Comparison of ENCODE assay signal across 21 cellular contexts in genomic region chr16:81878529-81878928, GRCh38.
A peak's percentile ranks its signal among the peaks of the same experiment; 100 is the strongest.
DNase-seq lines count a peak whose midpoint lies in the region; ATAC-seq, FAIRE-seq and TF ChIP-seq lines count a peak whose summit lies in the region.
"Had no signal": no experiment of that assay in that cellular context is flagged by ENCODE, and none has a peak within 500 bp of the region (broad histone marks: within the 10 kb centered on the region; RNA-seq: fewer than 3 reads in every experiment).

No MANE protein-coding gene starts in this region.

- H4K91ac ChIP-seq in H9 (ENCODE audit: insufficient read length, low read depth, low read length), result no peak overlapping the region

- H2BK12ac ChIP-seq in H9 (ENCODE audit: insufficient read length, low read depth, low read length), result no peak overlapping the region

- H3K9me2 ChIP-seq in GM23338 (ENCODE audit: insufficient read depth), result no peaks in the 10 kb centered on the region

- H3K14ac ChIP-seq in H9 (ENCODE audit: insufficient read depth, low read length), result no peak overlapping the region

- H3K36me3 Mint-ChIP-seq in GM23338 (ENCODE audit: low read depth) (no peaks in the 10 kb centered on the region), H9 (ENCODE audit: insufficient read depth in 1 of 3, low read depth in 3 of 3) (no peaks in the 10 kb centered on the region)
- no peaks in the 10 kb centered on the region for H3K36me3 Mint-ChIP-seq in activated T-cell treated with anti-CD3 and anti-CD28 coated beads, Interleukin-2, amount 50 U/mL, for 4 hours (ENCODE audit: insufficient read depth)
- H3K36me3 Mint-ChIP-seq: CD8-positive, alpha-beta T cell had no signal

- no peak overlapping the region for H3K9ac ChIP-seq in H9 (ENCODE audit: extremely low read depth, insufficient read length, low read length)
- no peak overlapping the region for H3K9ac ChIP-seq in K562 (ENCODE audit: insufficient read depth in 1 of 2, low read depth in 2 of 2, low read length in 2 of 2)
- H3K9ac ChIP-seq: BLaER1 treated with 17β-estradiol and CSF1 and Interleukin-3, amounts not matched to agents 10 nM and 100 nM had no signal

- no peak for TF ChIP-seq EP300 in K562 (IDR thresholded peaks at IDR 0.05; ENCODE audit: low read length)

- H3K23ac ChIP-seq in H9 (ENCODE audit: insufficient read length, low read depth, low read length), result no peak overlapping the region

- no peak for ATAC-seq in GM23338
- no peak for ATAC-seq in K562
- no peak for ATAC-seq in activated T-cell treated with anti-CD3 and anti-CD28 coated beads, Interleukin-2, amount 50 U/mL, for 4 hours
- ATAC-seq: CD8-positive, alpha-beta T cell had no signal

- no peak overlapping the region for H2AFZ ChIP-seq in GM23338
- H2AFZ ChIP-seq in H9 (ENCODE audit: low read length), result no peak overlapping the region
- no peak overlapping the region for H2AFZ ChIP-seq in K562 (ENCODE audit: low read depth, low read length)

- no peaks in the 10 kb centered on the region for H3K9me3 ChIP-seq in H9 (ENCODE audit: control insufficient read depth, low read depth, low read length)
- no peaks in the 10 kb centered on the region for H3K9me3 ChIP-seq in K562 (replicated peaks; ENCODE audit: control insufficient read depth, insufficient read depth, low read depth, low read length)
- no peaks in the 10 kb centered on the region for H3K9me3 ChIP-seq in BE2C
- H3K9me3 ChIP-seq: BLaER1 treated with 17β-estradiol and CSF1 and Interleukin-3, amounts not matched to agents 10 nM and 100 nM; Caco-2 had no signal

- no peaks in the 10 kb centered on the region for H3K36me3 ChIP-seq in GM23338 (ENCODE audit: insufficient read depth)
- H3K36me3 ChIP-seq in K562 (ENCODE audit: control insufficient read depth, insufficient read depth, low read length), result no peaks in the 10 kb centered on the region
- no peaks in the 10 kb centered on the region for H3K36me3 ChIP-seq in BE2C

- peaks cover 33% of the 10 kb centered on the region for H3K4me1 ChIP-seq in GM23338 (ENCODE audit: insufficient read depth)
- peaks cover 22% of the 10 kb centered on the region; the same call in 1 of the 2 replicates for H3K4me1 ChIP-seq in H9 (ENCODE audit: insufficient read depth, low read length)
- H3K4me1 ChIP-seq in K562 (replicated peaks in 1 of 2; ENCODE audit: control insufficient read depth in 2 of 2, insufficient read depth in 2 of 2, low read length in 2 of 2), result 0 out of 5 replicates have a peak, but pooled peaks cover 0 to 5% of the 10 kb centered on the region in 2 experiments
- no peaks in the 10 kb centered on the region for H3K4me1 ChIP-seq in BE2C
- H3K4me1 ChIP-seq: Caco-2 had no signal

- no peak overlapping the region for H2BK15ac ChIP-seq in H9 (ENCODE audit: low read depth, low read length)

- H4K20me1 ChIP-seq in GM23338 (replicated peaks; ENCODE audit: insufficient read depth), result no peaks in the 10 kb centered on the region; the same call in 1 of the 2 replicates
- H4K20me1 ChIP-seq in H9 (ENCODE audit: control insufficient read depth, insufficient read depth, insufficient read length), result peaks cover 2% of the 10 kb centered on the region
- no peaks in the 10 kb centered on the region for H4K20me1 ChIP-seq in K562 (replicated peaks; ENCODE audit: control insufficient read depth, insufficient read depth, low read length)

- POLR2A ChIA-PET in K562 (lab: Yijun Ruan, JAX), result interaction anchor here (0.6 to 1.4 kb wide), 5 partner anchors 9 to 1071 kb away, joined by 3 to 4 read pairs (median 3); no protein-coding TSS in a partner anchor

- H3K4me2 ChIP-seq in GM23338, result peak overlapping the region; percentile 38; the same call in 1 of the 2 replicates
- H3K4me2 ChIP-seq in H9 (ENCODE audit: insufficient read depth, insufficient read length, low read length), result no peak overlapping the region
- H3K4me2 ChIP-seq in K562 (ENCODE audit: insufficient read depth, low read length), result no peak overlapping the region
- H3K4me2 ChIP-seq: BLaER1 treated with 17β-estradiol and CSF1 and Interleukin-3, amounts not matched to agents 10 nM and 100 nM had no signal

- H2BK20ac ChIP-seq in H9 (ENCODE audit: low read depth, low read length, poor library complexity, severe bottlenecking), result no peak overlapping the region

- no peak for TF ChIP-seq POLR2A in K562 (conservative IDR thresholded peaks at IDR 0.05)

- no peak overlapping the region for H2AK5ac ChIP-seq in H9 (ENCODE audit: insufficient read length, low read length)

- H3K27me3 ChIP-seq in GM23338 (ENCODE audit: insufficient read depth), result no peaks in the 10 kb centered on the region
- H3K27me3 ChIP-seq in H9 (ENCODE audit: insufficient read depth, low read length), result no peaks in the 10 kb centered on the region
- H3K27me3 ChIP-seq in K562 (ENCODE audit: control insufficient read depth in 2 of 2, insufficient read depth in 2 of 2, low read length in 2 of 2), result peaks cover 26 to 66% of the 10 kb centered on the region in 2 experiments
- H3K27me3 ChIP-seq in BE2C, result no peaks in the 10 kb centered on the region
- H3K27me3 ChIP-seq: BLaER1 treated with 17β-estradiol and CSF1 and Interleukin-3, amounts not matched to agents 10 nM and 100 nM had no signal

- no peak overlapping the region for H4K5ac ChIP-seq in H9 (ENCODE audit: insufficient read length, low read depth, low read length)

- H3K27ac ChIP-seq in GM23338 (ENCODE audit: low read depth), result no peak overlapping the region
- no peak overlapping the region for H3K27ac ChIP-seq in H9 (ENCODE audit: insufficient read length, low read depth, low read length)
- H3K27ac ChIP-seq in K562 (ENCODE audit: extremely low read depth, low read depth, low read length), result no peak overlapping the region
- H3K27ac ChIP-seq: BLaER1 treated with 17β-estradiol and CSF1 and Interleukin-3, amounts not matched to agents 10 nM and 100 nM; C4-2B had no signal

- no peak overlapping the region for H2BK5ac ChIP-seq in H9 (ENCODE audit: insufficient read length, low read length)

- H3K79me1 ChIP-seq in H9 (ENCODE audit: insufficient read depth, low read depth, low read length, poor library complexity, severe bottlenecking), result no peaks in the 10 kb centered on the region

- no peaks in the 10 kb centered on the region for H3K79me2 ChIP-seq in GM23338 (replicated peaks; ENCODE audit: insufficient read depth)
- H3K79me2 ChIP-seq in H9 (ENCODE audit: insufficient read depth, low read length), result no peaks in the 10 kb centered on the region
- no peaks in the 10 kb centered on the region for H3K79me2 ChIP-seq in K562 (ENCODE audit: control insufficient read depth, insufficient read depth, low read length)

- no peaks in the 10 kb centered on the region for H3K9me1 ChIP-seq in K562 (ENCODE audit: control insufficient read depth, insufficient read depth, low read length)

- no peaks in the 10 kb centered on the region for H3K9me3 Mint-ChIP-seq in GM23338
- H3K9me3 Mint-ChIP-seq in H9, result no peaks in the 10 kb centered on the region
- no peaks in the 10 kb centered on the region for H3K9me3 Mint-ChIP-seq in activated T-cell treated with anti-CD3 and anti-CD28 coated beads, Interleukin-2, amount 50 U/mL, for 4 hours
- H3K9me3 Mint-ChIP-seq: CD4-positive, alpha-beta T cell; CD8-positive, alpha-beta T cell had no signal

- H4K8ac ChIP-seq in H9 (replicated peaks; ENCODE audit: insufficient read length, low read depth, low read length), result no peak overlapping the region

- no CpG with 5 or more reads among the region's 10 CpGs for WGBS in H9 (ENCODE audit: extremely low coverage, insufficient read length, low lambda C conversion rate)
- 2% methylated on average over 10 of the region's 10 CpGs for WGBS in K562 (ENCODE audit: insufficient coverage, low coverage, missing lambda C conversion rate)

- no TSS peak for BruUV-seq in K562 (replicated peaks; lab: Mats Ljungman, UMichigan)

- H3K4me1 Mint-ChIP-seq in GM23338, result peaks cover 40% of the 10 kb centered on the region
- H3K4me1 Mint-ChIP-seq in H9, result peaks cover 29 to 40% of the 10 kb centered on the region in 2 experiments
- peaks cover 3% of the 10 kb centered on the region for H3K4me1 Mint-ChIP-seq in activated T-cell treated with anti-CD3 and anti-CD28 coated beads, Interleukin-2, amount 50 U/mL, for 4 hours (ENCODE audit: low read depth)

- H3K18ac ChIP-seq in H9 (ENCODE audit: insufficient read length, low read depth, low read length), result peak overlapping the region; percentile 44

- CTCF ChIA-PET in K562 (lab: Yijun Ruan, JAX; ENCODE audit: low intra/inter-chr PET ratio), result no interaction called here

- FAIRE-seq in K562 (lab: Jason Lieb, UNC), result no peak
- FAIRE-seq: A204.1, D721Med, G401.6, GM12891, GM19239 had no signal

- H3K27me3 Mint-ChIP-seq in GM23338 (ENCODE audit: insufficient read depth, low read depth, poor library complexity) (peaks cover 21% of the 10 kb centered on the region), H9 (ENCODE audit: low read depth) (no peaks in the 10 kb centered on the region)
- H3K27me3 Mint-ChIP-seq in activated T-cell treated with anti-CD3 and anti-CD28 coated beads, Interleukin-2, amount 50 U/mL, for 4 hours (ENCODE audit: low read depth), result no peaks in the 10 kb centered on the region
- H3K27me3 Mint-ChIP-seq: CD4-positive, alpha-beta T cell had no signal

- H3K23me2 ChIP-seq in H9 (ENCODE audit: insufficient read length, low read depth, low read length, poor library complexity, severe bottlenecking), result no peaks in the 10 kb centered on the region

- no peak overlapping the region for H3K56ac ChIP-seq in H9 (ENCODE audit: insufficient read length, low read depth, low read length)

- H3K4me3 ChIP-seq in GM23338, result no peak overlapping the region
- H3K4me3 ChIP-seq in K562, result no peak overlapping the region
- H3K4me3 ChIP-seq in BE2C (ENCODE audit: low read depth, low read length), result no peak overlapping the region
- H3K4me3 ChIP-seq: BLaER1 treated with 17β-estradiol and CSF1 and Interleukin-3, amounts not matched to agents 10 nM and 100 nM had no signal

- TF ChIP-seq CTCF in GM23338 (conservative IDR thresholded peaks at IDR 0.05; ENCODE audit: low read depth in 2 of 2) (no peak), H9 (conservative IDR thresholded peaks at IDR 0.05) (no peak), K562 (IDR thresholded peaks at IDR 0.05 in 2 of 3, conservative IDR thresholded peaks at IDR 0.05 in 1 of 3; ENCODE audit: insufficient read depth in 2 of 3, low read depth in 1 of 3, low read length in 3 of 3) (no peak), BE2C (IDR thresholded peaks at IDR 0.05; ENCODE audit: low read depth, low read length) (no peak)

- intact Hi-C loops in K562 (cut with micrococcal nuclease), result loop anchor here (10.0 kb wide), 2 partner anchors 474 to 514 kb away; no protein-coding TSS in a partner anchor

- TF ChIP-seq RAD21 in K562 (CRISPR knock-in tag; conservative IDR thresholded peaks at IDR 0.05 in 1 of 2, IDR thresholded peaks at IDR 0.05 in 1 of 2), result no peak

- no peak overlapping the region for H2BK120ac ChIP-seq in H9 (ENCODE audit: low read depth, low read length, poor library complexity, severe bottlenecking)

- H3F3A ChIP-seq in GM23338 (replicated peaks; ENCODE audit: low read depth), result no peaks in the 10 kb centered on the region

- no peak overlapping the region for H3K4ac ChIP-seq in H9 (ENCODE audit: low read depth, low read length)

- no peak overlapping the region for H3K4me3 Mint-ChIP-seq in GM23338
- no peak overlapping the region for H3K4me3 Mint-ChIP-seq in H9
- no peak overlapping the region for H3K4me3 Mint-ChIP-seq in activated T-cell treated with anti-CD3 and anti-CD28 coated beads, Interleukin-2, amount 50 U/mL, for 4 hours
- H3K4me3 Mint-ChIP-seq: CD4-positive, alpha-beta T cell; CD8-positive, alpha-beta T cell had no signal

- H3K27ac Mint-ChIP-seq in GM23338 (no peak overlapping the region; the same call in 1 of the 2 replicates), H9 (peak overlapping the region in 2 of 3 experiments; percentile 5 to 7; a peak in 1 of 7 replicates)
- H3K27ac Mint-ChIP-seq: CD4-positive, alpha-beta T cell; CD8-positive, alpha-beta T cell had no signal

- in situ Hi-C loops in K562 (cut with MboI), result no loop called here

- no peak overlapping the region for H3T11ph ChIP-seq in H9 (ENCODE audit: low read length)

- DNase-seq in GM23338 (ENCODE audit: low spot score), result no peak
- DNase-seq in H9, result no peak
- no peak for DNase-seq in K562 (ENCODE audit: extremely low read depth in 1 of 4, low spot score in 3 of 4)
- no peak for DNase-seq in activated T-cell treated with anti-CD3 and anti-CD28 coated beads, Interleukin-2, amount 50 U/mL, for 4 hours
- no peak for DNase-seq in RPMI8226
- DNase-seq in BE2C, result no peak
- DNase-seq: 8988T; ACHN; Caco-2; Calu3; CD4-positive, alpha-beta T cell; CD8-positive, alpha-beta T cell; DMS79 treated with DMSO at 0.1 percent for 48 hours; GF-D8 had no signal
